ENCODE assay signal across 21 cellular contexts in the genomic region with DNA sequence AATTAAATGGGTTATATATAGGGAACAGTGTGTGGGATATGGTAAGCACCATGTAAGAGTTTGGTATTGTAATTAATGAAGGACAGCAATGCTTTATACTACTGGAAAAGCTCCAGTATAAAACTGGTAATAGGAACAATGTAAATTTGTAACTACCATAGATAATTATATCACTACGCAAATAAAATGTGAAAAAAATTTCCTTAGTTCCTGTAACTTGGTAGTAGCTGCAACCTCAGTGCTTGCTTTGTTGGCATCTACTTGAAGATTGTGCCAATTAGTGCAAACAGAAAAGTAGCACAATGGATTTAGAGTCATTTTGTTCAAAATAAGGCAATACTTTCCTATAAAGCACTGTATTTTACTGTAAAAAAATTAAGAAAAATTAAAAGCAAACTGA. TPM values are rescaled to one million over a fixed set of nuclear protein-coding genes. Genes with fewer than 3 reads are reported as not detected.
DNase-seq lines count a peak whose midpoint lies in the region; ATAC-seq and TF ChIP-seq lines count a peak whose summit lies in the region.
"Had no signal": no experiment of that assay in that cellular context is flagged by ENCODE, and none has a peak within 500 bp of the region (broad histone marks: within the 10 kb centered on the region; RNA-seq: fewer than 3 reads in every experiment).

No MANE protein-coding gene starts in this region.

- DNase-seq in NCI-H1048 (lab: John Stamatoyannopoulos, UW) (peak; percentile 13), psoas muscle (no peak), stomach (no peak)
- no peak for DNase-seq in effector CD8-positive, alpha-beta T cell (lab: John Stamatoyannopoulos, UW)
- DNase-seq: 8988T; ACHN; AML-193; BE2C; CD4-positive, alpha-beta T cell; CD8-positive, alpha-beta memory T cell; DMS 273 treated with DMSO at 0.1 percent for 48 hours; DMS79; GDM1; GOT3 had no signal

- H3K36me3 ChIP-seq in psoas muscle (ENCODE audit: insufficient read depth in 1 of 2, low read depth in 1 of 2) (no peaks in the 10 kb centered on the region), stomach (no peaks in the 10 kb centered on the region)
- H3K36me3 ChIP-seq: BE2C; BLaER1 treated with 17β-estradiol and CSF1 and Interleukin-3, amounts not matched to agents 10 nM and 100 nM; HAP-1 had no signal

- ATAC-seq in psoas muscle (no peak), GM19328 (IDR thresholded peaks at IDR 0.05; ENCODE audit: unreplicated experiment) (no peak), HG02852 (IDR thresholded peaks at IDR 0.05; ENCODE audit: unreplicated experiment) (no peak)
- ATAC-seq: A549, GM12878 had no signal

- 0 to 40% (median 1%) methylated on average over 1 of the region's 1 CpG for WGBS in psoas muscle, 3 donors
- 0 to 19% (median 3%) methylated on average over 1 of the region's 1 CpG for WGBS in stomach, 5 donors

- intact Hi-C loops in psoas muscle (cut with DNase I) (no loop called here), stomach (cut with DNase I; ENCODE audit: low total_unique reads) (no loop called here)

- H3K4me3 ChIP-seq in psoas muscle (no peak overlapping the region), stomach (no peak overlapping the region)
- H3K4me3 ChIP-seq: A549; BLaER1 treated with 17β-estradiol and CSF1 and Interleukin-3, amounts not matched to agents 10 nM and 100 nM; GM12878; HAP-1 had no signal

- no peaks in the 10 kb centered on the region for H3K27me3 ChIP-seq in psoas muscle (ENCODE audit: insufficient read depth in 3 of 3, low read length in 2 of 3)
- H3K27me3 ChIP-seq in stomach, result no peaks in the 10 kb centered on the region
- H3K27me3 ChIP-seq: BE2C; BLaER1 treated with 17β-estradiol and CSF1 and Interleukin-3, amounts not matched to agents 10 nM and 100 nM had no signal

- TF ChIP-seq EP300 in stomach (IDR thresholded peaks at IDR 0.05), result no peak

- TF ChIP-seq POLR2A in stomach (IDR thresholded peaks at IDR 0.05), result no peak

- H3K27ac ChIP-seq in VCaP (peak overlapping the region; percentile 53), psoas muscle (peak overlapping the region; percentile 87), stomach (peak overlapping the region in 4 of 5 donors; percentile 38 to 62 (median 56))
- H3K27ac ChIP-seq: A549; BLaER1 treated with 17β-estradiol and CSF1 and Interleukin-3, amounts not matched to agents 10 nM and 100 nM had no signal

- H3K9me3 ChIP-seq in psoas muscle (no peaks in the 10 kb centered on the region), stomach (no peaks in the 10 kb centered on the region)
- H3K9me3 ChIP-seq: A549, BE2C, HAP-1 had no signal

- TF ChIP-seq CTCF in VCaP (conservative IDR thresholded peaks at IDR 0.05) (no peak), psoas muscle (IDR thresholded peaks at IDR 0.05) (no peak), stomach (IDR thresholded peaks at IDR 0.05) (no peak)

- H3K4me1 ChIP-seq in psoas muscle, result peaks cover 11% of the 10 kb centered on the region
- peaks cover 11 to 44% (median 30%) of the 10 kb centered on the region in 4 donors for H3K4me1 ChIP-seq in stomach
- H3K4me1 ChIP-seq: A549; BE2C; BLaER1 treated with 17β-estradiol and CSF1 and Interleukin-3, amounts not matched to agents 10 nM and 100 nM had no signal

RNA-seq across cellular contexts. Expression of gene SH3RF1, which starts 34.4 kb away (rescaled TPM):
- total RNA-seq in psoas muscle, result 10 to 100 TPM; 19.2 to 35.9 (median 27.0) TPM
- 1 to 10 TPM; 4.8 to 7.4 (median 5.3) TPM for polyA plus RNA-seq in psoas muscle
- 10 to 100 TPM; 16.3 to 47.8 (median 29.5) TPM for total RNA-seq in stomach
- polyA plus RNA-seq in stomach, result 10 to 100 TPM in 1 of 3 donors, 1 to 10 TPM in 2; 3.4 to 13.6 (median 8.4) TPM
- polyA plus RNA-seq: CD8-positive, alpha-beta memory T cell had no signal
